In the genomic region with DNA sequence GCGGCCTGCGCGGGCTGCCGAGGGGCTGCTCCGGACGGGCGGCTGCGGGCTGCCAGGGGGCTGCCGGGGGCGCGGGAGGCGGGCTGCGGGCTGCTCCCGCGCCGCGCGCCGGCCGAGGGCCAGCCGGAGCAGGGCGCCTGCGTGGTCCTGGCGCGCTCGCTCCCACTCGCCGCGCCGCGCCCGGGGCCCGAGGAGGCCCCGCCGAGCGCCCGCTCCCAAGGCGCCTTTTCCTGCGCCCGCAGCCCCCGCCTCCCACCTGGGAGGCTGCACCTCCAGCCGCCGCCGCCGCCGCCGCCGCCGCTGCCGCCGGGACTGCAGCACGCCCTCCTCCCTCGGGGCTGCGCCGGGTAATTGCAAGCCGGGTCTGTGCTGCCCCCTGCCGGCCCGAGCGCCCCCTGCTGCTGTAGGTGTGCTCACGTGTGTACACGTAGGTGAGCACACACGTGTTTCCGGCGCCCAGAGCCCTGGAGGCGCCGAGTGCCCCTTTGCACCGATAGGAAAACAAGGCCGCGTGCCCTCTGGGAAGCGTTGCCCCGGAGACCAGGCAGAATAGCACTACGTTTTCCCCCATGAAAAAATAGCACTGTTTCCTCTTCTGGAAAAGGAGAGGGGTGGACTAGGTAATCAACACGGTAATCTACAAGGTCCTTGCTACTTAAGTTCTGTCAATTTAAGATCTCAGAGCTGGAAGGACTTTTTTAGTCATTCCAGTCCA, we compare ENCODE assay signal across 1 cellular context.
A peak's percentile ranks its signal among the peaks of the same experiment; 100 is the strongest.
TF ChIP-seq lines count a peak whose summit lies in the region.

A gene (minus strand): TSS at position 326 of the 715 bp plus-strand sequence. CDS start 613 bp downstream, outside the sequence.

TF ChIP-seq in GM12878, 131 proteins besides CTCF, POLR2A, EP300 and RAD21 (continued from another document and continues in another):
- TF ChIP-seq, protein P1, sequence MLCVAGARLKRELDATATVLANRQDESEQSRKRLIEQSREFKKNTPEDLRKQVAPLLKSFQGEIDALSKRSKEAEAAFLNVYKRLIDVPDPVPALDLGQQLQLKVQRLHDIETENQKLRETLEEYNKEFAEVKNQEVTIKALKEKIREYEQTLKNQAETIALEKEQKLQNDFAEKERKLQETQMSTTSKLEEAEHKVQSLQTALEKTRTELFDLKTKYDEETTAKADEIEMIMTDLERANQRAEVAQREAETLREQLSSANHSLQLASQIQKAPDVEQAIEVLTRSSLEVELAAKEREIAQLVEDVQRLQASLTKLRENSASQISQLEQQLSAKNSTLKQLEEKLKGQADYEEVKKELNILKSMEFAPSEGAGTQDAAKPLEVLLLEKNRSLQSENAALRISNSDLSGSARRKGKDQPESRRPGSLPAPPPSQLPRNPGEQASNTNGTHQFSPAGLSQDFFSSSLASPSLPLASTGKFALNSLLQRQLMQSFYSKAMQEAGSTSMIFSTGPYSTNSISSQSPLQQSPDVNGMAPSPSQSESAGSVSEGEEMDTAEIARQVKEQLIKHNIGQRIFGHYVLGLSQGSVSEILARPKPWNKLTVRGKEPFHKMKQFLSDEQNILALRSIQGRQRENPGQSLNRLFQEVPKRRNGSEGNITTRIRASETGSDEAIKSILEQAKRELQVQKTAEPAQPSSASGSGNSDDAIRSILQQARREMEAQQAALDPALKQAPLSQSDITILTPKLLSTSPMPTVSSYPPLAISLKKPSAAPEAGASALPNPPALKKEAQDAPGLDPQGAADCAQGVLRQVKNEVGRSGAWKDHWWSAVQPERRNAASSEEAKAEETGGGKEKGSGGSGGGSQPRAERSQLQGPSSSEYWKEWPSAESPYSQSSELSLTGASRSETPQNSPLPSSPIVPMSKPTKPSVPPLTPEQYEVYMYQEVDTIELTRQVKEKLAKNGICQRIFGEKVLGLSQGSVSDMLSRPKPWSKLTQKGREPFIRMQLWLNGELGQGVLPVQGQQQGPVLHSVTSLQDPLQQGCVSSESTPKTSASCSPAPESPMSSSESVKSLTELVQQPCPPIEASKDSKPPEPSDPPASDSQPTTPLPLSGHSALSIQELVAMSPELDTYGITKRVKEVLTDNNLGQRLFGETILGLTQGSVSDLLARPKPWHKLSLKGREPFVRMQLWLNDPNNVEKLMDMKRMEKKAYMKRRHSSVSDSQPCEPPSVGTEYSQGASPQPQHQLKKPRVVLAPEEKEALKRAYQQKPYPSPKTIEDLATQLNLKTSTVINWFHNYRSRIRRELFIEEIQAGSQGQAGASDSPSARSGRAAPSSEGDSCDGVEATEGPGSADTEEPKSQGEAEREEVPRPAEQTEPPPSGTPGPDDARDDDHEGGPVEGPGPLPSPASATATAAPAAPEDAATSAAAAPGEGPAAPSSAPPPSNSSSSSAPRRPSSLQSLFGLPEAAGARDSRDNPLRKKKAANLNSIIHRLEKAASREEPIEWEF (IDR thresholded peaks at IDR 0.05; ENCODE audit: insufficient replicate concordance, low read depth, low read length), result no peak
- TF ChIP-seq MEF2B (IDR thresholded peaks at IDR 0.05; ENCODE audit: partially characterized antibody, poor library complexity, severe bottlenecking) (peak; percentile 63), SREBF2 (IDR thresholded peaks at IDR 0.05; ENCODE audit: low read length) (no peak), PML (IDR thresholded peaks at IDR 0.05; ENCODE audit: low read length) (no peak), SUPT20H (IDR thresholded peaks at IDR 0.05; ENCODE audit: borderline replicate concordance, control insufficient read depth, low read depth, low read length) (no peak), RBBP5 (conservative IDR thresholded peaks at IDR 0.05) (no peak), CBX5 (IDR thresholded peaks at IDR 0.05; ENCODE audit: low read depth) (no peak), SRF (IDR thresholded peaks at IDR 0.05; ENCODE audit: low read depth in 2 of 2, low read length in 2 of 2) (no peak), IRF4 (IDR thresholded peaks at IDR 0.05; ENCODE audit: low read depth, low read length) (no peak), IKZF2 (IDR thresholded peaks at IDR 0.05) (peak; percentile 59 to 60; a peak in 3 of 4 replicates), HDGF (IDR thresholded peaks at IDR 0.05) (no peak), RAD51 (IDR thresholded peaks at IDR 0.05) (peak; percentile 74), TCF7 (IDR thresholded peaks at IDR 0.05; ENCODE audit: borderline replicate concordance) (no peak), LARP7 (IDR thresholded peaks at IDR 0.05) (peak; percentile 81; the same call in 1 of the 2 replicates), MYC (IDR thresholded peaks at IDR 0.05; ENCODE audit: insufficient read depth, insufficient read length, insufficient replicate concordance, low read length, severe bottlenecking) (peak; percentile 61), SMC3 (IDR thresholded peaks at IDR 0.05; ENCODE audit: borderline replicate concordance, low read length) (peak; percentile 48), NRF1 (conservative IDR thresholded peaks at IDR 0.05; ENCODE audit: low read depth, low read length) (no peak), SUZ12 (IDR thresholded peaks at IDR 0.05; ENCODE audit: unreplicated experiment) (no peak), GATAD2B (conservative IDR thresholded peaks at IDR 0.05; ENCODE audit: low read depth) (peak; percentile 54; the same call in 1 of the 2 replicates), HDAC2 (IDR thresholded peaks at IDR 0.05) (no peak)
- TF ChIP-seq, protein P2, sequence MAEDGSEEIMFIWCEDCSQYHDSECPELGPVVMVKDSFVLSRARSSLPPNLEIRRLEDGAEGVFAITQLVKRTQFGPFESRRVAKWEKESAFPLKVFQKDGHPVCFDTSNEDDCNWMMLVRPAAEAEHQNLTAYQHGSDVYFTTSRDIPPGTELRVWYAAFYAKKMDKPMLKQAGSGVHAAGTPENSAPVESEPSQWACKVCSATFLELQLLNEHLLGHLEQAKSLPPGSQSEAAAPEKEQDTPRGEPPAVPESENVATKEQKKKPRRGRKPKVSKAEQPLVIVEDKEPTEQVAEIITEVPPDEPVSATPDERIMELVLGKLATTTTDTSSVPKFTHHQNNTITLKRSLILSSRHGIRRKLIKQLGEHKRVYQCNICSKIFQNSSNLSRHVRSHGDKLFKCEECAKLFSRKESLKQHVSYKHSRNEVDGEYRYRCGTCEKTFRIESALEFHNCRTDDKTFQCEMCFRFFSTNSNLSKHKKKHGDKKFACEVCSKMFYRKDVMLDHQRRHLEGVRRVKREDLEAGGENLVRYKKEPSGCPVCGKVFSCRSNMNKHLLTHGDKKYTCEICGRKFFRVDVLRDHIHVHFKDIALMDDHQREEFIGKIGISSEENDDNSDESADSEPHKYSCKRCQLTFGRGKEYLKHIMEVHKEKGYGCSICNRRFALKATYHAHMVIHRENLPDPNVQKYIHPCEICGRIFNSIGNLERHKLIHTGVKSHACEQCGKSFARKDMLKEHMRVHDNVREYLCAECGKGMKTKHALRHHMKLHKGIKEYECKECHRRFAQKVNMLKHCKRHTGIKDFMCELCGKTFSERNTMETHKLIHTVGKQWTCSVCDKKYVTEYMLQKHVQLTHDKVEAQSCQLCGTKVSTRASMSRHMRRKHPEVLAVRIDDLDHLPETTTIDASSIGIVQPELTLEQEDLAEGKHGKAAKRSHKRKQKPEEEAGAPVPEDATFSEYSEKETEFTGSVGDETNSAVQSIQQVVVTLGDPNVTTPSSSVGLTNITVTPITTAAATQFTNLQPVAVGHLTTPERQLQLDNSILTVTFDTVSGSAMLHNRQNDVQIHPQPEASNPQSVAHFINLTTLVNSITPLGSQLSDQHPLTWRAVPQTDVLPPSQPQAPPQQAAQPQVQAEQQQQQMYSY (CRISPR knock-in tag; IDR thresholded peaks at IDR 0.05), result no peak
- TF ChIP-seq, protein P3, sequence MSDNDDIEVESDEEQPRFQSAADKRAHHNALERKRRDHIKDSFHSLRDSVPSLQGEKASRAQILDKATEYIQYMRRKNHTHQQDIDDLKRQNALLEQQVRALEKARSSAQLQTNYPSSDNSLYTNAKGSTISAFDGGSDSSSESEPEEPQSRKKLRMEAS (IDR thresholded peaks at IDR 0.05; ENCODE audit: low read depth, low read length), result peak; percentile 88
- TF ChIP-seq, protein P4, sequence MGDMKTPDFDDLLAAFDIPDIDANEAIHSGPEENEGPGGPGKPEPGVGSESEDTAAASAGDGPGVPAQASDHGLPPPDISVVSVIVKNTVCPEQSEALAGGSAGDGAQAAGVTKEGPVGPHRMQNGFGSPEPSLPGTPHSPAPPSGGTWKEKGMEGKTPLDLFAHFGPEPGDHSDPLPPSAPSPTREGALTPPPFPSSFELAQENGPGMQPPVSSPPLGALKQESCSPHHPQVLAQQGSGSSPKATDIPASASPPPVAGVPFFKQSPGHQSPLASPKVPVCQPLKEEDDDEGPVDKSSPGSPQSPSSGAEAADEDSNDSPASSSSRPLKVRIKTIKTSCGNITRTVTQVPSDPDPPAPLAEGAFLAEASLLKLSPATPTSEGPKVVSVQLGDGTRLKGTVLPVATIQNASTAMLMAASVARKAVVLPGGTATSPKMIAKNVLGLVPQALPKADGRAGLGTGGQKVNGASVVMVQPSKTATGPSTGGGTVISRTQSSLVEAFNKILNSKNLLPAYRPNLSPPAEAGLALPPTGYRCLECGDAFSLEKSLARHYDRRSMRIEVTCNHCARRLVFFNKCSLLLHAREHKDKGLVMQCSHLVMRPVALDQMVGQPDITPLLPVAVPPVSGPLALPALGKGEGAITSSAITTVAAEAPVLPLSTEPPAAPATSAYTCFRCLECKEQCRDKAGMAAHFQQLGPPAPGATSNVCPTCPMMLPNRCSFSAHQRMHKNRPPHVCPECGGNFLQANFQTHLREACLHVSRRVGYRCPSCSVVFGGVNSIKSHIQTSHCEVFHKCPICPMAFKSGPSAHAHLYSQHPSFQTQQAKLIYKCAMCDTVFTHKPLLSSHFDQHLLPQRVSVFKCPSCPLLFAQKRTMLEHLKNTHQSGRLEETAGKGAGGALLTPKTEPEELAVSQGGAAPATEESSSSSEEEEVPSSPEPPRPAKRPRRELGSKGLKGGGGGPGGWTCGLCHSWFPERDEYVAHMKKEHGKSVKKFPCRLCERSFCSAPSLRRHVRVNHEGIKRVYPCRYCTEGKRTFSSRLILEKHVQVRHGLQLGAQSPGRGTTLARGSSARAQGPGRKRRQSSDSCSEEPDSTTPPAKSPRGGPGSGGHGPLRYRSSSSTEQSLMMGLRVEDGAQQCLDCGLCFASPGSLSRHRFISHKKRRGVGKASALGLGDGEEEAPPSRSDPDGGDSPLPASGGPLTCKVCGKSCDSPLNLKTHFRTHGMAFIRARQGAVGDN (IDR thresholded peaks at IDR 0.05), result no peak; the same call in 1 of the 2 replicates
- TF ChIP-seq, protein P5, sequence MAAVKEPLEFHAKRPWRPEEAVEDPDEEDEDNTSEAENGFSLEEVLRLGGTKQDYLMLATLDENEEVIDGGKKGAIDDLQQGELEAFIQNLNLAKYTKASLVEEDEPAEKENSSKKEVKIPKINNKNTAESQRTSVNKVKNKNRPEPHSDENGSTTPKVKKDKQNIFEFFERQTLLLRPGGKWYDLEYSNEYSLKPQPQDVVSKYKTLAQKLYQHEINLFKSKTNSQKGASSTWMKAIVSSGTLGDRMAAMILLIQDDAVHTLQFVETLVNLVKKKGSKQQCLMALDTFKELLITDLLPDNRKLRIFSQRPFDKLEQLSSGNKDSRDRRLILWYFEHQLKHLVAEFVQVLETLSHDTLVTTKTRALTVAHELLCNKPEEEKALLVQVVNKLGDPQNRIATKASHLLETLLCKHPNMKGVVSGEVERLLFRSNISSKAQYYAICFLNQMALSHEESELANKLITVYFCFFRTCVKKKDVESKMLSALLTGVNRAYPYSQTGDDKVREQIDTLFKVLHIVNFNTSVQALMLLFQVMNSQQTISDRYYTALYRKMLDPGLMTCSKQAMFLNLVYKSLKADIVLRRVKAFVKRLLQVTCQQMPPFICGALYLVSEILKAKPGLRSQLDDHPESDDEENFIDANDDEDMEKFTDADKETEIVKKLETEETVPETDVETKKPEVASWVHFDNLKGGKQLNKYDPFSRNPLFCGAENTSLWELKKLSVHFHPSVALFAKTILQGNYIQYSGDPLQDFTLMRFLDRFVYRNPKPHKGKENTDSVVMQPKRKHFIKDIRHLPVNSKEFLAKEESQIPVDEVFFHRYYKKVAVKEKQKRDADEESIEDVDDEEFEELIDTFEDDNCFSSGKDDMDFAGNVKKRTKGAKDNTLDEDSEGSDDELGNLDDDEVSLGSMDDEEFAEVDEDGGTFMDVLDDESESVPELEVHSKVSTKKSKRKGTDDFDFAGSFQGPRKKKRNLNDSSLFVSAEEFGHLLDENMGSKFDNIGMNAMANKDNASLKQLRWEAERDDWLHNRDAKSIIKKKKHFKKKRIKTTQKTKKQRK (IDR thresholded peaks at IDR 0.05; ENCODE audit: low read depth, low read length), result no peak
- TF ChIP-seq, protein P6, sequence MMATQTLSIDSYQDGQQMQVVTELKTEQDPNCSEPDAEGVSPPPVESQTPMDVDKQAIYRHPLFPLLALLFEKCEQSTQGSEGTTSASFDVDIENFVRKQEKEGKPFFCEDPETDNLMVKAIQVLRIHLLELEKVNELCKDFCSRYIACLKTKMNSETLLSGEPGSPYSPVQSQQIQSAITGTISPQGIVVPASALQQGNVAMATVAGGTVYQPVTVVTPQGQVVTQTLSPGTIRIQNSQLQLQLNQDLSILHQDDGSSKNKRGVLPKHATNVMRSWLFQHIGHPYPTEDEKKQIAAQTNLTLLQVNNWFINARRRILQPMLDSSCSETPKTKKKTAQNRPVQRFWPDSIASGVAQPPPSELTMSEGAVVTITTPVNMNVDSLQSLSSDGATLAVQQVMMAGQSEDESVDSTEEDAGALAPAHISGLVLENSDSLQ (IDR thresholded peaks at IDR 0.05), result no peak
- TF ChIP-seq, protein P7, sequence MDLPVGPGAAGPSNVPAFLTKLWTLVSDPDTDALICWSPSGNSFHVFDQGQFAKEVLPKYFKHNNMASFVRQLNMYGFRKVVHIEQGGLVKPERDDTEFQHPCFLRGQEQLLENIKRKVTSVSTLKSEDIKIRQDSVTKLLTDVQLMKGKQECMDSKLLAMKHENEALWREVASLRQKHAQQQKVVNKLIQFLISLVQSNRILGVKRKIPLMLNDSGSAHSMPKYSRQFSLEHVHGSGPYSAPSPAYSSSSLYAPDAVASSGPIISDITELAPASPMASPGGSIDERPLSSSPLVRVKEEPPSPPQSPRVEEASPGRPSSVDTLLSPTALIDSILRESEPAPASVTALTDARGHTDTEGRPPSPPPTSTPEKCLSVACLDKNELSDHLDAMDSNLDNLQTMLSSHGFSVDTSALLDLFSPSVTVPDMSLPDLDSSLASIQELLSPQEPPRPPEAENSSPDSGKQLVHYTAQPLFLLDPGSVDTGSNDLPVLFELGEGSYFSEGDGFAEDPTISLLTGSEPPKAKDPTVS (IDR thresholded peaks at IDR 0.05; ENCODE audit: low read depth, low read length), result no peak
- TF ChIP-seq, protein P8, sequence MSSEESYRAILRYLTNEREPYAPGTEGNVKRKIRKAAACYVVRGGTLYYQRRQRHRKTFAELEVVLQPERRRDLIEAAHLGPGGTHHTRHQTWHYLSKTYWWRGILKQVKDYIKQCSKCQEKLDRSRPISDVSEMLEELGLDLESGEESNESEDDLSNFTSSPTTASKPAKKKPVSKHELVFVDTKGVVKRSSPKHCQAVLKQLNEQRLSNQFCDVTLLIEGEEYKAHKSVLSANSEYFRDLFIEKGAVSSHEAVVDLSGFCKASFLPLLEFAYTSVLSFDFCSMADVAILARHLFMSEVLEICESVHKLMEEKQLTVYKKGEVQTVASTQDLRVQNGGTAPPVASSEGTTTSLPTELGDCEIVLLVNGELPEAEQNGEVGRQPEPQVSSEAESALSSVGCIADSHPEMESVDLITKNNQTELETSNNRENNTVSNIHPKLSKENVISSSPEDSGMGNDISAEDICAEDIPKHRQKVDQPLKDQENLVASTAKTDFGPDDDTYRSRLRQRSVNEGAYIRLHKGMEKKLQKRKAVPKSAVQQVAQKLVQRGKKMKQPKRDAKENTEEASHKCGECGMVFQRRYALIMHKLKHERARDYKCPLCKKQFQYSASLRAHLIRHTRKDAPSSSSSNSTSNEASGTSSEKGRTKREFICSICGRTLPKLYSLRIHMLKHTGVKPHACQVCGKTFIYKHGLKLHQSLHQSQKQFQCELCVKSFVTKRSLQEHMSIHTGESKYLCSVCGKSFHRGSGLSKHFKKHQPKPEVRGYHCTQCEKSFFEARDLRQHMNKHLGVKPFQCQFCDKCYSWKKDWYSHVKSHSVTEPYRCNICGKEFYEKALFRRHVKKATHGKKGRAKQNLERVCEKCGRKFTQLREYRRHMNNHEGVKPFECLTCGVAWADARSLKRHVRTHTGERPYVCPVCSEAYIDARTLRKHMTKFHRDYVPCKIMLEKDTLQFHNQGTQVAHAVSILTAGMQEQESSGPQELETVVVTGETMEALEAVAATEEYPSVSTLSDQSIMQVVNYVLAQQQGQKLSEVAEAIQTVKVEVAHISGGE (CRISPR knock-in tag; IDR thresholded peaks at IDR 0.05), result no peak
